Comparison of ENCODE assay signal across 18 cellular contexts in the genomic region with DNA sequence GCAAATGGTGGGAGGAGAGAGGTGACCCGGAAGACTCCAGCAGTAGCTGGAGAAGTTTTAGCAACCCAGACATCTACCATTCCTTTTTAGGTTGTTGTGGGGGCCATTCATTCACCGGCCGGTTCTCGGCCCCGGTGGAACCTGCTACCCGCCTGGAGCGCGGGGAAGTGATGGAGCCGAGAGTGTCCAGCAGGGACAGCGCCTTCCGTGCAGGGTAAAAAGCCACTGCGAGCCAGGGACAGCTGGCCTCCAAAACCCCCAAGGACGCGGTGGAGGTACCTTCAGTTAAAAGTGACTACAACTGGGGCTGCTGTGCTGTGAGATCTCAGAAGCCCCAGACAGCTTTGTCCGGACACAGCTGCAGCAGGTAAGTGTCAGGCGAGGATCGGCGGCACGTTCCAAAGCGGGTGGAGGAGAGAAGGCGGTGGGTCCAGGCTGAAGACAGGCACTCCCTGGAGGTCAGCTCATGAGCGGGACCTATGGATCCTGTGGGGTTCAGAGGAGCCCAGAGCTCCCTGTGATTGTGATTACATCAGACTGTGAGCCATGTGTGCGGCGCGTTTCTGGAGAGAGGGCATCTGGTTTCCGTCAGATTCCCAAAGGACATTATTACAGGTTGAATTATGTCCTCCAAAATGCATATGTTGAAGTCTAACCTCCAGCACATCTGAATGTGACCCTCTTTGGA.
DNase-seq lines count a peak whose midpoint lies in the region; ATAC-seq and TF ChIP-seq lines count a peak whose summit lies in the region.
"Had no signal": no experiment of that assay in that cellular context is flagged by ENCODE, and none has a peak within 500 bp of the region (broad histone marks: within the 10 kb centered on the region; RNA-seq: fewer than 3 reads in every experiment).

No MANE protein-coding gene starts in this region.

- no peaks in the 10 kb centered on the region for H3K36me3 ChIP-seq in Peyer's patch

- H3K27ac ChIP-seq in dorsolateral prefrontal cortex (no peak overlapping the region), Peyer's patch (no peak overlapping the region)
- H3K27ac ChIP-seq: 22Rv1, PC-9, SK-N-MC had no signal

- H3K9me3 ChIP-seq in Peyer's patch = no peaks in the 10 kb centered on the region

- intact Hi-C loops in dorsolateral prefrontal cortex (cut with DNase I) = no loop called here

- ATAC-seq in HG03175 (IDR thresholded peaks at IDR 0.05; ENCODE audit: unreplicated experiment) = no peak

- TF ChIP-seq CTCF in dorsolateral prefrontal cortex (IDR thresholded peaks at IDR 0.05 in 54 of 56, conservative IDR thresholded peaks at IDR 0.05 in 2 of 56; ENCODE audit: low read depth in 1 of 56, partially characterized antibody in 56 of 56) (no peak), Peyer's patch (IDR thresholded peaks at IDR 0.05) (no peak)

- no peaks in the 10 kb centered on the region for H3K4me1 ChIP-seq in Peyer's patch

- no peak for TF ChIP-seq POLR2A in Peyer's patch (IDR thresholded peaks at IDR 0.05)

- H3K4me3 ChIP-seq in dorsolateral prefrontal cortex (no peak overlapping the region), Peyer's patch (no peak overlapping the region)
- H3K4me3 ChIP-seq: PC-9, SK-N-MC had no signal

- H3K27me3 ChIP-seq in dorsolateral prefrontal cortex (no peaks in the 10 kb centered on the region), Peyer's patch (no peaks in the 10 kb centered on the region)

- DNase-seq in NCI-H1436 (lab: John Stamatoyannopoulos, UW) (peak; percentile 20), NCI-H1436 treated with DMSO at 0.1 percent for 48 hours (lab: John Stamatoyannopoulos, UW) (no peak), SK-N-DZ (ENCODE audit: low spot score) (peak; percentile 98), iPS-NIHi7 (ENCODE audit: extremely low spot score) (peak; percentile 7), retina (peak; percentile 38), dorsolateral prefrontal cortex (no peak), Peyer's patch (no peak)
- DNase-seq: C1 segment of cervical spinal cord, DMS 273 treated with DMSO at 0.1 percent for 48 hours, IMR-90, MM.1S, NCI-H1105, NCI-H187, NCI-H446, PC-9 had no signal

Comparison
In these comparisons a context has a peak if more than half of its experiments do, and no peak if none do; other contexts are left out.
1. DNase-seq: peak in NCI-H1436 (single experiment), SK-N-DZ (single experiment), iPS-NIHi7 (single experiment) and retina (single experiment); none in NCI-H1436 treated with DMSO at 0.1 percent for 48 hours (single experiment), dorsolateral prefrontal cortex (0 of 10) and Peyer's patch (0 of 3).